In genomic region chr4:38233727-38234478, GRCh38 we compare ENCODE assay signal across 30 cellular contexts.
DNase-seq lines count a peak whose midpoint lies in the region; ATAC-seq and TF ChIP-seq lines count a peak whose summit lies in the region.
"Had no signal": no experiment of that assay in that cellular context is flagged by ENCODE, and none has a peak within 500 bp of the region (broad histone marks: within the 10 kb centered on the region; RNA-seq: fewer than 3 reads in every experiment).

No MANE protein-coding gene starts in this region.

- TF ChIP-seq EP300 in gastroesophageal sphincter (IDR thresholded peaks at IDR 0.05) = no peak

- H3K4me3 ChIP-seq in neutrophil (ENCODE audit: low read depth in 1 of 2, low read length in 1 of 2) = no peak overlapping the region
- no peak overlapping the region for H3K4me3 ChIP-seq in gastroesophageal sphincter
- H3K4me3 ChIP-seq: dorsolateral prefrontal cortex, esophagus squamous epithelium, heart left ventricle, spleen, testis had no signal

- no peaks in the 10 kb centered on the region for H3K36me3 ChIP-seq in neutrophil
- H3K36me3 ChIP-seq in gastroesophageal sphincter = no peaks in the 10 kb centered on the region
- H3K36me3 ChIP-seq: esophagus squamous epithelium, heart left ventricle, spleen had no signal

- TF ChIP-seq POLR2A in gastroesophageal sphincter (IDR thresholded peaks at IDR 0.05) = no peak

- peak overlapping the region; percentile 42 for H3K27ac ChIP-seq in neutrophil
- H3K27ac ChIP-seq in gastroesophageal sphincter = no peak overlapping the region
- H3K27ac ChIP-seq: 22Rv1, C4-2B, dorsolateral prefrontal cortex, foreskin keratinocyte, KMS-11, parathyroid adenoma, RWPE1, testis had no signal

- TF ChIP-seq CTCF in neutrophil (IDR thresholded peaks at IDR 0.05) (no peak), gastroesophageal sphincter (IDR thresholded peaks at IDR 0.05) (no peak)

- DNase-seq in SIG-M5 treated with dmso at 0.1 percent for 504 hours (lab: John Stamatoyannopoulos, UW; ENCODE audit: unreplicated experiment) = peak; percentile 13
- no peak for DNase-seq in SIG-M5 (lab: John Stamatoyannopoulos, UW)
- DNase-seq in OCI-M1 (lab: John Stamatoyannopoulos, UW) = peak; percentile 41
- DNase-seq in left ventricle myocardium superior = peak; percentile 55
- no peak for DNase-seq in GM19238 (ENCODE audit: insufficient read length, low spot score)
- DNase-seq: activated CD4-positive, alpha-beta T cell treated with anti-CD3 and anti-CD28 coated beads, Interleukin-2, amount 50 U/mL, for 4 hours; activated T-cell treated with anti-CD3 and anti-CD28 coated beads, Interleukin-2, amount 50 U/mL, for 72 hours; DMS79 treated with DMSO at 0.1 percent for 48 hours; dorsolateral prefrontal cortex; esophagus squamous epithelium; foreskin keratinocyte; GF-D8; GOT3; NCI-H446; NCI-H748 treated with DMSO at 0.1 percent for 48 hours; retina; SK-N-SH; spleen; stimulated activated CD4-positive, alpha-beta T cell treated with anti-CD3 and anti-CD28 coated beads, Interleukin-2, amount 100 ng/mL, for 24 hours; T-helper 17 cell; testis had no signal

- H3K9me3 ChIP-seq in neutrophil = no peaks in the 10 kb centered on the region
- H3K9me3 ChIP-seq in gastroesophageal sphincter = no peaks in the 10 kb centered on the region
- H3K9me3 ChIP-seq: esophagus squamous epithelium, heart left ventricle, SK-N-SH, spleen, testis had no signal

- H3K4me1 ChIP-seq in neutrophil (ENCODE audit: control insufficient read depth in 1 of 2, insufficient read depth in 1 of 2, low read depth in 1 of 2, low read length in 1 of 2) (peaks cover 9 to 10% of the 10 kb centered on the region in 2 experiments), gastroesophageal sphincter (peaks cover 0 to 25% (median 3%) of the 10 kb centered on the region in 3 donors)
- H3K4me1 ChIP-seq: parathyroid adenoma, testis had no signal

- intact Hi-C loops in left ventricle myocardium superior (cut with micrococcal nuclease) = no loop called here

- WGBS in gastroesophageal sphincter (ENCODE audit: low coverage in 1 of 2), 2 donors = 88 to 100% methylated on average over 1 to 5 of the region's 6 CpGs

- ATAC-seq in left ventricle myocardium superior (peak; percentile 41), HG03280 (IDR thresholded peaks at IDR 0.05; ENCODE audit: unreplicated experiment) (no peak), gastroesophageal sphincter (no peak)
- ATAC-seq: activated T-cell treated with anti-CD3 and anti-CD28 coated beads, Interleukin-2, amount 50 U/mL, for 72 hours; foreskin keratinocyte; heart left ventricle; T-helper 17 cell had no signal

- H3K27me3 ChIP-seq in neutrophil (no peaks in the 10 kb centered on the region), gastroesophageal sphincter (no peaks in the 10 kb centered on the region)
- H3K27me3 ChIP-seq: dorsolateral prefrontal cortex, esophagus squamous epithelium, foreskin keratinocyte, heart left ventricle, spleen, testis had no signal

Comparison
In these comparisons a context has a peak if more than half of its experiments do, and no peak if none do; other contexts are left out.
1. DNase-seq: peak in SIG-M5 treated with dmso at 0.1 percent for 504 hours (single experiment), OCI-M1 (single experiment) and left ventricle myocardium superior (single experiment); none in SIG-M5 (single experiment) and GM19238 (single experiment).